ENCODE assay signal across 9 cellular contexts in the genomic region with DNA sequence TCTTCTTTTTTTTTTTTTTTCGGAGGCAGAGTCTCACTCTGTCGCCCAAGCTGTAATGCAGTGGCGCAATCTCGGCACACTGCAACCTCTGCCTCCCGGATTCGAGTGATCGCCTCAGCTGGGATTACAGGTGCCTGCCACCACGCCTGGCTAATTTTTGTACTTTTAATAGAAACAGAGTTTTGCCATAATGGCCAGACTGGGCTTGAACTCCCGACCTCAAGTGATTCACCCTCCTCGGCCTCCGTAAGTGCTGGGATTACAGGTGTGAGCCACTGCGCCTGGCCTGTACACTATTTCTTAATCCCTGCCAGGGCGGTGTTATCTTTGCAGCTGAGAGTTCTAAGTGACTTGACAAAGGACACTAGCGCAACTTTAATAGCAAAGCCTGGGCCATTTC. TPM values are rescaled to one million over a fixed set of nuclear protein-coding genes. Genes with fewer than 3 reads are reported as not detected.
DNase-seq lines count a peak whose midpoint lies in the region; ATAC-seq and TF ChIP-seq lines count a peak whose summit lies in the region.
"Had no signal": no experiment of that assay in that cellular context is flagged by ENCODE, and none has a peak within 500 bp of the region (broad histone marks: within the 10 kb centered on the region; RNA-seq: fewer than 3 reads in every experiment).

No MANE protein-coding gene starts in this region.

- peak overlapping the region; percentile 45 to 89 (median 87) for H3K4me3 Mint-ChIP-seq in brain

- ATAC-seq in heart left ventricle (no peak), GM21576 (IDR thresholded peaks at IDR 0.05; ENCODE audit: unreplicated experiment) (no peak)

- H3K9me2 ChIP-seq in Karpas-422 (replicated peaks; ENCODE audit: insufficient read depth, low read length): no peaks in the 10 kb centered on the region

- H3K4me3 ChIP-seq in Karpas-422 (ENCODE audit: low read length) (peak overlapping the region; percentile 99), osteoblast (ENCODE audit: insufficient read depth, low read length) (no peak overlapping the region), heart left ventricle (peak overlapping the region in 1 of 12 donors; percentile 78)

- intact Hi-C loops in heart left ventricle (cut with DNase I): no loop called here

- peaks cover 0 to 3% (median 0%) of the 10 kb centered on the region in 5 experiments for H3K9me3 Mint-ChIP-seq in brain

- H3K4me2 ChIP-seq in Karpas-422 (ENCODE audit: low read depth, low read length, poor library complexity, severe bottlenecking) (peak overlapping the region; percentile 97), osteoblast (ENCODE audit: insufficient read depth, low read length) (peak overlapping the region; percentile 95)

- peak; percentile 46 for DNase-seq in ELF-1 (ENCODE audit: low read depth, low spot score)
- DNase-seq in Karpas-422: peak; percentile 77
- DNase-seq in osteoblast (ENCODE audit: insufficient read length, low spot score, missing footprints): no peak
- DNase-seq in globus pallidus (ENCODE audit: low spot score): no peak
- DNase-seq in heart left ventricle: no peak
- DNase-seq: left ventricle myocardium superior, right cardiac atrium had no signal

- TF ChIP-seq CTCF in brain (conservative IDR thresholded peaks at IDR 0.05) (no peak), osteoblast (IDR thresholded peaks at IDR 0.05; ENCODE audit: extremely low read depth, low read depth, low read length) (no peak), heart left ventricle (IDR thresholded peaks at IDR 0.05) (no peak)

- H3K27me3 ChIP-seq in Karpas-422 (ENCODE audit: low read length) (no peaks in the 10 kb centered on the region), osteoblast (ENCODE audit: insufficient read depth, low read length) (no peaks in the 10 kb centered on the region), heart left ventricle (no peaks in the 10 kb centered on the region)

- H3K9ac ChIP-seq in Karpas-422 (ENCODE audit: low read length): peak overlapping the region; percentile 98

- no peaks in the 10 kb centered on the region for H3K36me3 Mint-ChIP-seq in brain

- peaks cover 10% of the 10 kb centered on the region for H3K4me1 Mint-ChIP-seq in brain

- no peak for TF ChIP-seq POLR2A in heart left ventricle (IDR thresholded peaks at IDR 0.05)

- peaks cover 17% of the 10 kb centered on the region for H3K4me1 ChIP-seq in Karpas-422 (ENCODE audit: low read length)
- peaks cover 9% of the 10 kb centered on the region for H3K4me1 ChIP-seq in osteoblast (ENCODE audit: insufficient read depth, low read length)
- H3K4me1 ChIP-seq in heart left ventricle: peaks cover 0 to 14% (median 0%) of the 10 kb centered on the region in 12 donors

- H4K20me1 ChIP-seq in Karpas-422 (ENCODE audit: insufficient read depth, low read depth, low read length): no peaks in the 10 kb centered on the region
- no peaks in the 10 kb centered on the region for H4K20me1 ChIP-seq in osteoblast (ENCODE audit: insufficient read depth, low read length)

- no peaks in the 10 kb centered on the region for H3K27me3 Mint-ChIP-seq in brain

- peak overlapping the region in 1 of 5 experiments; percentile 38 for H3K27ac Mint-ChIP-seq in brain

- H2AFZ ChIP-seq in Karpas-422 (ENCODE audit: low read length) (0 out of 2 replicates have a peak overlapping the region, but pooled peaks have one; percentile 50), osteoblast (ENCODE audit: low read length) (no peak overlapping the region)

- 86 to 91% (median 90%) methylated on average over 14 of the region's 14 CpGs for WGBS in heart left ventricle, 4 donors

- H3K9me3 ChIP-seq in Karpas-422 (ENCODE audit: low read length) (no peaks in the 10 kb centered on the region), osteoblast (ENCODE audit: low read depth, low read length) (no peaks in the 10 kb centered on the region), heart left ventricle (no peaks in the 10 kb centered on the region)

- H3K27ac ChIP-seq in Karpas-422 (ENCODE audit: low read length): peak overlapping the region; percentile 70; the same call in 1 of the 2 replicates
- no peak overlapping the region for H3K27ac ChIP-seq in osteoblast (ENCODE audit: low read depth, low read length)
- H3K27ac ChIP-seq in heart left ventricle: peak overlapping the region in 1 of 12 donors; percentile 93

- H3K79me2 ChIP-seq in Karpas-422 (ENCODE audit: low read length) (no peaks in the 10 kb centered on the region), osteoblast (ENCODE audit: insufficient read depth, low read length) (no peaks in the 10 kb centered on the region)

- H3K36me3 ChIP-seq in Karpas-422 (ENCODE audit: insufficient read depth, low read length) (no peaks in the 10 kb centered on the region), osteoblast (ENCODE audit: insufficient read depth, low read length) (no peaks in the 10 kb centered on the region), heart left ventricle (no peaks in the 10 kb centered on the region)

RNA-seq across cellular contexts. Expression of a gene that starts 36.9 kb away (rescaled TPM):
- 171 and 205 TPM in 2 replicates for total RNA-seq in Karpas-422 (2014; rRNA removed; shearing (Covaris generic); ENCODE audit: low replicate concordance)
- polyA plus RNA-seq in brain (ENCODE audit: insufficient read depth, low read depth, low replicate concordance) (61.3 TPM), heart left ventricle (100 to 1,000 TPM in 1 of 2 donors, 10 to 100 TPM in 1; 34.6 to 109 TPM)
- total RNA-seq in osteoblast (77.8 and 85.8 TPM in 2 replicates), heart left ventricle (10 to 100 TPM; 39.8 to 86.8 (median 70.5) TPM)

Comparison
In these comparisons a context has a peak if more than half of its experiments do, and no peak if none do; other contexts are left out.
1. DNase-seq: peak in ELF-1 (single experiment) and Karpas-422 (single experiment); none in osteoblast (single experiment), globus pallidus (single experiment) and heart left ventricle (0 of 5).